ENCODE assay signal across 21 cellular contexts in the genomic region with DNA sequence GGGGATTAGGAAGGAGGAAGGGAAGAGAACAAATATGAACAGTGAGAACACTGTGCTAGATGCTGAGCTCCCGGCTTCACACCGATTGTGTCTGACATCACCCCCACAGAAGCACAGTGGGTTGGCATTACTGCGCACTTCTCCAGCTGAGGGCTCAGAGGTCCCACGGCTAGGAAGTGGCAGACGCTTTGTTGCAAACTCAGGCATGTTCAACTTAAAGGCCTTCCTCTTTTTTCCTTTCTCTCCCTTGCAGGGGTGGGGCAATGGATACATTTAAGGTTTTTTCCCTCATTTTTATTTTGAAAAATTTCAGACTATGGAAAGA. TPM values are rescaled to one million over a fixed set of nuclear protein-coding genes. Genes with fewer than 3 reads are reported as not detected.
DNase-seq lines count a peak whose midpoint lies in the region; ATAC-seq, FAIRE-seq and TF ChIP-seq lines count a peak whose summit lies in the region.
"Had no signal": no experiment of that assay in that cellular context is flagged by ENCODE, and none has a peak within 500 bp of the region (broad histone marks: within the 10 kb centered on the region; RNA-seq: fewer than 3 reads in every experiment).

No MANE protein-coding gene starts in this region.

- no peak overlapping the region for H3K4me3 Mint-ChIP-seq in dendritic cell treated with granulocyte-macrophage colony-stimulating factor and Interleukin-4, amounts not matched to agents 40 ng/mL and 50 ng/mL, for 4 days
- H3K4me3 Mint-ChIP-seq: activated naive CD4-positive, alpha-beta T cell treated with anti-CD3 and anti-CD28 coated beads for 36 hours; T-helper 17 cell had no signal

- H3K9me3 ChIP-seq in mucosa of descending colon (no peaks in the 10 kb centered on the region), mammary epithelial cell (replicated peaks; ENCODE audit: insufficient read depth, low read length) (no peaks in the 10 kb centered on the region)
- H3K9me3 ChIP-seq: BE2C, thyroid gland had no signal

- peak overlapping the region; percentile 20 for H3K27ac Mint-ChIP-seq in dendritic cell treated with granulocyte-macrophage colony-stimulating factor and Interleukin-4, amounts not matched to agents 40 ng/mL and 50 ng/mL, for 4 days
- H3K27ac Mint-ChIP-seq: activated naive CD4-positive, alpha-beta T cell treated with anti-CD3 and anti-CD28 coated beads for 36 hours; T-helper 17 cell had no signal

- TF ChIP-seq CTCF in mucosa of descending colon (IDR thresholded peaks at IDR 0.05) (no peak), mammary epithelial cell (conservative IDR thresholded peaks at IDR 0.05 in 1 of 2, IDR thresholded peaks at IDR 0.05 in 1 of 2; ENCODE audit: extremely low read depth in 1 of 2, insufficient read depth in 1 of 2, low read depth in 1 of 2, low read length in 2 of 2) (no peak)

- no peaks in the 10 kb centered on the region for H3K79me2 ChIP-seq in mammary epithelial cell (ENCODE audit: insufficient read depth, low read length)

- H3K4me3 ChIP-seq in mucosa of descending colon (no peak overlapping the region), mammary epithelial cell (replicated peaks in 1 of 3; ENCODE audit: insufficient read depth in 1 of 3, low read depth in 2 of 3, low read length in 3 of 3) (no peak overlapping the region)
- H3K4me3 ChIP-seq: smooth muscle cell, thyroid gland had no signal

- H3K27ac ChIP-seq in mammary epithelial cell (ENCODE audit: insufficient read depth, low read depth, low read length), result no peak overlapping the region
- H3K27ac ChIP-seq: thyroid gland had no signal

- intact Hi-C loops in dendritic cell treated with granulocyte-macrophage colony-stimulating factor and Interleukin-4, amounts not matched to agents 40 ng/mL and 50 ng/mL, for 4 days (cut with micrococcal nuclease), result loop anchor here (2.0 kb wide), 1 partner anchor 14 kb away; no protein-coding TSS in a partner anchor
- intact Hi-C loops in mucosa of descending colon (cut with DNase I, micrococcal nuclease), result loop anchor here in 1 of 2 donors (10.0 kb wide), 1 partner anchor 170 kb away; no protein-coding TSS in a partner anchor
- intact Hi-C loops in mammary epithelial cell (cut with micrococcal nuclease), result no loop called here

- H3K4me1 Mint-ChIP-seq in dendritic cell treated with granulocyte-macrophage colony-stimulating factor and Interleukin-4, amounts not matched to agents 40 ng/mL and 50 ng/mL, for 4 days (ENCODE audit: low read depth), result peaks cover 76% of the 10 kb centered on the region

- no peak overlapping the region for H3K9ac ChIP-seq in mammary epithelial cell (ENCODE audit: insufficient read depth, low read length)

- H3K36me3 ChIP-seq in mucosa of descending colon (ENCODE audit: low read depth) (no peaks in the 10 kb centered on the region), mammary epithelial cell (ENCODE audit: insufficient read depth, low read length) (no peaks in the 10 kb centered on the region)
- H3K36me3 ChIP-seq: BE2C, thyroid gland had no signal

- no peak overlapping the region for H3K4me2 ChIP-seq in mammary epithelial cell (ENCODE audit: insufficient read depth, low read depth, low read length)
- H3K4me2 ChIP-seq: smooth muscle cell had no signal

- no peak for DNase-seq in GM12891 (ENCODE audit: insufficient read length, low spot score)
- peak; percentile 86 for DNase-seq in MV-4-11 (lab: John Stamatoyannopoulos, UW)
- no peak for DNase-seq in mucosa of descending colon
- no peak for DNase-seq in mammary epithelial cell
- DNase-seq in NCI-H2227 treated with DMSO at 0.1 percent for 48 hours (lab: John Stamatoyannopoulos, UW), result no peak
- no peak for DNase-seq in NK-92 (lab: John Stamatoyannopoulos, UW; ENCODE audit: unreplicated experiment)
- DNase-seq: activated CD4-positive, alpha-beta T cell treated with anti-CD3 and anti-CD28 coated beads for 1 hour; activated naive CD4-positive, alpha-beta T cell treated with anti-CD3 and anti-CD28 coated beads for 36 hours; BE2C; foreskin fibroblast; left colon; NCI-H1092; NCI-H774; RPMI8226; T-helper 17 cell; thyroid gland had no signal

- no peaks in the 10 kb centered on the region for H3K27me3 Mint-ChIP-seq in dendritic cell treated with granulocyte-macrophage colony-stimulating factor and Interleukin-4, amounts not matched to agents 40 ng/mL and 50 ng/mL, for 4 days

- H3K27me3 ChIP-seq in mammary epithelial cell (ENCODE audit: insufficient read depth, low read length), result no peaks in the 10 kb centered on the region
- H3K27me3 ChIP-seq: BE2C, thyroid gland had no signal

- no peaks in the 10 kb centered on the region for H3K4me1 ChIP-seq in mucosa of descending colon (ENCODE audit: low read depth)
- peaks cover 3% of the 10 kb centered on the region for H3K4me1 ChIP-seq in mammary epithelial cell (ENCODE audit: insufficient read depth, low read length)
- H3K4me1 ChIP-seq: thyroid gland had no signal

- no peak for FAIRE-seq in GM12891 (lab: Jason Lieb, UNC)
- FAIRE-seq: G401.6, GM12892 had no signal

- no peak for TF ChIP-seq POLR2A in GM12891 (IDR thresholded peaks at IDR 0.05; ENCODE audit: low read depth, low read length)

- no peaks in the 10 kb centered on the region for H3K9me3 Mint-ChIP-seq in dendritic cell treated with granulocyte-macrophage colony-stimulating factor and Interleukin-4, amounts not matched to agents 40 ng/mL and 50 ng/mL, for 4 days
- H3K9me3 Mint-ChIP-seq: activated naive CD4-positive, alpha-beta T cell treated with anti-CD3 and anti-CD28 coated beads for 36 hours had no signal

- no peaks in the 10 kb centered on the region for H4K20me1 ChIP-seq in mammary epithelial cell (ENCODE audit: insufficient read depth, low read length)

- WGBS in mammary epithelial cell (ENCODE audit: low coverage, missing lambda C conversion rate), result 100% methylated on average over 4 of the region's 5 CpGs

- H3K36me3 Mint-ChIP-seq in dendritic cell treated with granulocyte-macrophage colony-stimulating factor and Interleukin-4, amounts not matched to agents 40 ng/mL and 50 ng/mL, for 4 days (ENCODE audit: low read depth), result no peaks in the 10 kb centered on the region

- ATAC-seq in mucosa of descending colon (peak; percentile 21), GM21367 (IDR thresholded peaks at IDR 0.05; ENCODE audit: unreplicated experiment) (no peak)
- ATAC-seq: left colon, T-helper 17 cell had no signal

- no peak overlapping the region for H2AFZ ChIP-seq in mammary epithelial cell (ENCODE audit: low read depth, low read length)

- BruUV-seq in mammary epithelial cell (replicated peaks; lab: Mats Ljungman, UMichigan), result no TSS peak

- in situ Hi-C loops in mammary epithelial cell (cut with MboI; ENCODE audit: low sequenced_read_pairs in 2 of 2), result no loop called here

- CTCF ChIA-PET in mammary epithelial cell (lab: Charles Lee; ENCODE audit: low non-redundant PET), result interaction anchor here (0.6 to 1.1 kb wide), 2 partner anchors 8 to 163 kb away, joined by 3 to 7 read pairs; no protein-coding TSS in a partner anchor

- dilution Hi-C loops in mammary epithelial cell (cut with HindIII; ENCODE audit: low sequenced_read_pairs), result no loop called here

TF ChIP-seq in GM12891, 5 proteins besides CTCF, POLR2A, EP300 and RAD21:
- TF ChIP-seq POU2F2 (IDR thresholded peaks at IDR 0.05; ENCODE audit: low read depth, low read length) (no peak), PAX5 (IDR thresholded peaks at IDR 0.05; ENCODE audit: insufficient read depth, low read length, severe bottlenecking) (no peak), SPI1 (IDR thresholded peaks at IDR 0.05; ENCODE audit: low read depth, low read length) (peak; percentile 15; the same call in 1 of the 2 replicates)

RNA-seq across cellular contexts. Expression of gene SHB, which starts 15.5 kb away (rescaled TPM):
- polyA plus RNA-seq in GM12891 (2012; ENCODE audit: low read depth, missing spikeins), result 2.7 TPM
- total RNA-seq in mucosa of descending colon (10 to 100 TPM; 20.3 to 23.9 (median 20.6) TPM), mammary epithelial cell (10 to 100 TPM; 30.5 to 31.5 TPM)
- 14.9 TPM for polyA plus RNA-seq in mammary epithelial cell
- 16.7 TPM for polyA minus RNA-seq in mammary epithelial cell
